ENCODE assay signal across 12 cellular contexts in genomic region chr22:46984751-46985506, GRCh38.
A peak's percentile ranks its signal among the peaks of the same experiment; 100 is the strongest.
DNase-seq lines count a peak whose midpoint lies in the region; ATAC-seq and TF ChIP-seq lines count a peak whose summit lies in the region.
"Had no signal": no experiment of that assay in that cellular context is flagged by ENCODE, and none has a peak within 500 bp of the region (broad histone marks: within the 10 kb centered on the region; RNA-seq: fewer than 3 reads in every experiment).

No MANE protein-coding gene starts in this region.

- DNase-seq in GM23248, result peak; percentile 92
- peak; percentile 65 to 72 for DNase-seq in PC-9
- DNase-seq in epithelial cell of prostate (ENCODE audit: low read depth, low spot score), result peak; percentile 31
- peak; percentile 35 for DNase-seq in pulmonary artery endothelial cell (ENCODE audit: low read depth, low spot score)
- no peak for DNase-seq in epidermal melanocyte (ENCODE audit: insufficient read length, low spot score)
- DNase-seq in left ventricle myocardium superior, result no peak
- DNase-seq: caudate nucleus; naive B cell; NCI-H526 treated with DMSO at 0.1 percent for 48 hours; stimulated activated CD4-positive, alpha-beta T cell treated with anti-CD3 and anti-CD28 coated beads, Interleukin-2, amount 100 ng/mL, for 24 hours had no signal

- H3K4me1 Mint-ChIP-seq in stimulated activated memory B cell treated with anti-CD40 and anti-IgM and Interleukin-4, amounts not matched to agents 10 μg/mL and 1 μg/mL and 100 μg/mL, for 72 hours, result peaks cover 21% of the 10 kb centered on the region

- intact Hi-C loops in PC-9 (cut with micrococcal nuclease; ENCODE audit: unreplicated experiment), result no loop called here
- intact Hi-C loops in left ventricle myocardium superior (cut with micrococcal nuclease), result no loop called here

- BruUV-seq in PC-9 (replicated peaks; lab: Mats Ljungman, UMichigan), result no TSS peak

- TF ChIP-seq CTCF in PC-9 (conservative IDR thresholded peaks at IDR 0.05), result no peak

- H3K36me3 Mint-ChIP-seq in stimulated activated memory B cell treated with anti-CD40 and anti-IgM and Interleukin-4, amounts not matched to agents 10 μg/mL and 1 μg/mL and 100 μg/mL, for 72 hours, result peaks cover 38% of the 10 kb centered on the region

- WGBS in GM23248 (ENCODE audit: low coverage in 1 of 2, low lambda C conversion rate in 2 of 2, missing lambda C conversion rate in 2 of 2), 2 experiments, result 67 to 69% methylated on average over 15 to 16 of the region's 16 CpGs

- H3K4me2 ChIP-seq in GM23248 (ENCODE audit: unreplicated experiment) (peak overlapping the region; percentile 2), PC-9 (0 out of 2 replicates have a peak overlapping the region, but pooled peaks have one; percentile 11)

- H3K27ac ChIP-seq in GM23248, result peak overlapping the region; percentile 54
- H3K27ac ChIP-seq in PC-9, result peak overlapping the region; percentile 13; the same call in 1 of the 2 replicates
- peak overlapping the region; percentile 61 for H3K27ac ChIP-seq in epithelial cell of prostate

- H3K27me3 ChIP-seq in GM23248 (replicated peaks; ENCODE audit: insufficient read depth) (no peaks in the 10 kb centered on the region), PC-9 (ENCODE audit: insufficient read depth, low read depth) (no peaks in the 10 kb centered on the region)

- H3K9ac ChIP-seq in GM23248, result 0 out of 2 replicates have a peak overlapping the region, but pooled peaks have one; percentile 7

- H4K20me1 ChIP-seq in GM23248 (ENCODE audit: insufficient read depth) (no peaks in the 10 kb centered on the region), PC-9 (ENCODE audit: insufficient read depth) (peaks cover 20% of the 10 kb centered on the region)

- H2AFZ ChIP-seq in GM23248 (no peak overlapping the region), PC-9 (no peak overlapping the region)

- H3K9me2 ChIP-seq in GM23248 (ENCODE audit: insufficient read depth) (no peaks in the 10 kb centered on the region), PC-9 (ENCODE audit: insufficient read depth) (no peaks in the 10 kb centered on the region)

- H3K27ac Mint-ChIP-seq in stimulated activated memory B cell treated with anti-CD40 and anti-IgM and Interleukin-4, amounts not matched to agents 10 μg/mL and 1 μg/mL and 100 μg/mL, for 72 hours, result no peak overlapping the region

- no peak for ATAC-seq in GM18520 (IDR thresholded peaks at IDR 0.05; ENCODE audit: unreplicated experiment)
- no peak for ATAC-seq in left ventricle myocardium superior
- ATAC-seq in stimulated activated memory B cell treated with anti-CD40 and anti-IgM and Interleukin-4, amounts not matched to agents 10 μg/mL and 1 μg/mL and 100 μg/mL, for 72 hours, result no peak

- POLR2A ChIA-PET in PC-9 (lab: Charles Lee; ENCODE audit: unreplicated experiment), result interaction anchor here (0.6 kb wide), 1 partner anchor 50 kb away, joined by 6 read pairs; no protein-coding TSS in a partner anchor

- CTCF ChIA-PET in PC-9 (lab: Charles Lee), result no interaction called here

- H3K4me1 ChIP-seq in GM23248 (ENCODE audit: insufficient read depth), result peaks cover 24% of the 10 kb centered on the region
- peaks cover 10% of the 10 kb centered on the region; the same call in 1 of the 2 replicates for H3K4me1 ChIP-seq in PC-9 (replicated peaks; ENCODE audit: insufficient read depth)

- in situ Hi-C loops in GM23248 (cut with MboI), result no loop called here

- no peaks in the 10 kb centered on the region for H3K36me3 ChIP-seq in GM23248 (ENCODE audit: low read depth)
- no peaks in the 10 kb centered on the region for H3K36me3 ChIP-seq in PC-9 (ENCODE audit: low read depth)

- no peak overlapping the region for H3K4me3 Mint-ChIP-seq in stimulated activated memory B cell treated with anti-CD40 and anti-IgM and Interleukin-4, amounts not matched to agents 10 μg/mL and 1 μg/mL and 100 μg/mL, for 72 hours
- H3K4me3 Mint-ChIP-seq: naive B cell had no signal

- no peaks in the 10 kb centered on the region for H3K27me3 Mint-ChIP-seq in stimulated activated memory B cell treated with anti-CD40 and anti-IgM and Interleukin-4, amounts not matched to agents 10 μg/mL and 1 μg/mL and 100 μg/mL, for 72 hours
- H3K27me3 Mint-ChIP-seq: naive B cell had no signal

- H3F3A ChIP-seq in GM23248 (ENCODE audit: insufficient read depth) (peaks cover 22% of the 10 kb centered on the region), PC-9 (ENCODE audit: insufficient read depth, low read depth) (peaks cover 26% of the 10 kb centered on the region)

- no peak overlapping the region for H3K4me3 ChIP-seq in GM23248
- no peak overlapping the region for H3K4me3 ChIP-seq in PC-9

- H3K9me3 Mint-ChIP-seq in stimulated activated memory B cell treated with anti-CD40 and anti-IgM and Interleukin-4, amounts not matched to agents 10 μg/mL and 1 μg/mL and 100 μg/mL, for 72 hours, result no peaks in the 10 kb centered on the region
- H3K9me3 Mint-ChIP-seq: naive B cell had no signal

- H3K79me2 ChIP-seq in GM23248 (ENCODE audit: insufficient read depth) (no peaks in the 10 kb centered on the region), PC-9 (ENCODE audit: low read depth) (0 out of 2 replicates have a peak, but pooled peaks cover 5% of the 10 kb centered on the region)

- H3K9me3 ChIP-seq in GM23248 (ENCODE audit: low read depth) (no peaks in the 10 kb centered on the region), PC-9 (ENCODE audit: insufficient read depth, low read depth) (no peaks in the 10 kb centered on the region)

Comparison
In these comparisons a context has a peak if more than half of its experiments do, and no peak if none do; other contexts are left out.
1. DNase-seq: peak in GM23248 (single experiment), PC-9 (2 of 2), epithelial cell of prostate (single experiment) and pulmonary artery endothelial cell (single experiment); none in epidermal melanocyte (single experiment) and left ventricle myocardium superior (single experiment).
2. Peak in every context shown above with its lines, with median percentiles within 50 percentile points of each other: H3K27ac ChIP-seq.